Comparison of ENCODE assay signal across 1 cellular context in genomic region chr16:66331441-66331964, GRCh38. TPM values are rescaled to one million over a fixed set of nuclear protein-coding genes. Genes with fewer than 3 reads are reported as not detected.
"Had no signal": no experiment of that assay in that cellular context is flagged by ENCODE, and none has a peak within 500 bp of the region (broad histone marks: within the 10 kb centered on the region; RNA-seq: fewer than 3 reads in every experiment).

No MANE protein-coding gene starts in this region.

RNA-seq across cellular contexts. Expression of gene CDH5, which starts 35.0 kb away (rescaled TPM):
- polyA plus RNA-seq: immature natural killer cell had no signal
